In the genomic region with DNA sequence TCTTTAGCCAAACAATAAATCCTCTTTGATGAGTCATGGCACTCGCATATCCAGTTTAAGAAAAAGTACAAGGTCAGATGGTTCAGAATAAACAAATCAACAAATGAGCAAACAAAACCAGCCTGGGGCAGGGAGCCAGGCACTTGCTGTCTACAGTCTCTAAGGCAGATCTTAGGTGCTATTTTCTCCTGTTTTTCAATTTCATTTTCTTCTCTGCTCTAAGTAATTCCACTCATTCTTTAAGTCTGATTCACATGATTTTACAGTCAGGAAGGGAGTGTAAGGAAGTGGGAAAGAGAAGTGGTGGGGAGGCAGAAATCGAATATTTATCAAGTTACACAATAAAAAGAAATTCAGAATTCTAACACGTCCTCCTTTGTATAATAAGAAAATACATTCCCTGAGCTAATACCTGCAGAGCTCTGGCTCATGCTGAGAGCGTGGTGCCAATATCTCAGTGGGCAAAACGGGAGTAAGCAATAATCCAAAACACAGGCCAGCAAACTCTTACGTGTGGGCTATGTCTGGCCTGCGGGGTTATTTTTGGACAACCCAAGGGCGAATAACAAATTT, we compare ENCODE assay signal across 12 cellular contexts.
A peak's percentile ranks its signal among the peaks of the same experiment; 100 is the strongest.
DNase-seq lines count a peak whose midpoint lies in the region; ATAC-seq and TF ChIP-seq lines count a peak whose summit lies in the region.
"Had no signal": no experiment of that assay in that cellular context is flagged by ENCODE, and none has a peak within 500 bp of the region (broad histone marks: within the 10 kb centered on the region; RNA-seq: fewer than 3 reads in every experiment).

No MANE protein-coding gene starts in this region.

- H4K20me1 ChIP-seq in Loucy (ENCODE audit: insufficient read depth, low read length, poor library complexity, severe bottlenecking), result no peaks in the 10 kb centered on the region

- no peak for TF ChIP-seq CTCF in AG10803 (conservative IDR thresholded peaks at IDR 0.05; ENCODE audit: low read length)
- no peak for TF ChIP-seq CTCF in Loucy (conservative IDR thresholded peaks at IDR 0.05; ENCODE audit: low read length)
- TF ChIP-seq CTCF in breast epithelium (IDR thresholded peaks at IDR 0.05), result no peak
- no peak for TF ChIP-seq CTCF in right lobe of liver (IDR thresholded peaks at IDR 0.05)

- H3K9me2 ChIP-seq in Loucy (replicated peaks; ENCODE audit: low read depth, low read length), result no peaks in the 10 kb centered on the region

- H3K4me1 ChIP-seq in Loucy (ENCODE audit: insufficient read depth, low read length, poor library complexity, severe bottlenecking) (peaks cover 21% of the 10 kb centered on the region), breast epithelium (peaks cover 0 to 8% of the 10 kb centered on the region in 2 donors), right lobe of liver (peaks cover 0 to 12% (median 0%) of the 10 kb centered on the region in 4 donors)

- 55% methylated on average over 8 of the region's 8 CpGs for WGBS in right lobe of liver (ENCODE audit: insufficient coverage, low coverage, low lambda C conversion rate, missing lambda C conversion rate)

- no peaks in the 10 kb centered on the region for H3F3A ChIP-seq in Loucy (ENCODE audit: low read depth)

- H3K27me3 ChIP-seq in Loucy (ENCODE audit: insufficient read depth, low read length, poor library complexity, severe bottlenecking) (no peaks in the 10 kb centered on the region), breast epithelium (no peaks in the 10 kb centered on the region), right lobe of liver (no peaks in the 10 kb centered on the region)

- no peak overlapping the region for H3K9ac ChIP-seq in Loucy (ENCODE audit: low read depth, low read length, poor library complexity, severe bottlenecking)

- DNase-seq in AG10803 (ENCODE audit: low read depth) (peak; percentile 66), breast epithelium (ENCODE audit: low spot score in 2 of 2) (peak; percentile 39 to 78), right lobe of liver (no peak), amygdala (lab: John Stamatoyannopoulos, UW) (no peak)
- no peak for DNase-seq in stimulated activated CD4-positive, alpha-beta T cell treated with anti-CD3 and anti-CD28 coated beads, Interleukin-15, amount 100 ng/mL, for 24 hours
- no peak for DNase-seq in stimulated activated CD4-positive, alpha-beta T cell treated with anti-CD3 and anti-CD28 coated beads, Interleukin-2, amount 100 ng/mL, for 48 hours
- DNase-seq in activated T-cell treated with anti-CD3 and anti-CD28 coated beads, Interleukin-2, amount 50 U/mL, for 1 hour, result no peak
- DNase-seq: CD4-positive, CD25-positive, alpha-beta regulatory T cell; effector CD4-positive, alpha-beta T cell; NCI-H1092; stimulated activated CD4-positive, alpha-beta T cell treated with anti-CD3 and anti-CD28 coated beads, Interleukin-4, amount 100 ng/mL, for 4 hours had no signal

- H2AFZ ChIP-seq in Loucy (ENCODE audit: low read length), result no peak overlapping the region

- H3K4me3 ChIP-seq in AG10803 (ENCODE audit: low read length) (no peak overlapping the region), Loucy (ENCODE audit: low read length, poor library complexity, severe bottlenecking) (no peak overlapping the region), breast epithelium (peak overlapping the region in 1 of 3 donors; percentile 4), right lobe of liver (no peak overlapping the region)

- H3K4me2 ChIP-seq in Loucy (ENCODE audit: low read depth, low read length, poor library complexity, severe bottlenecking), result peak overlapping the region; percentile 38

- TF ChIP-seq POLR2A in breast epithelium (IDR thresholded peaks at IDR 0.05) (no peak), right lobe of liver (IDR thresholded peaks at IDR 0.05) (no peak)

- intact Hi-C loops in breast epithelium (cut with DNase I; ENCODE audit: low total_unique reads), result no loop called here
- intact Hi-C loops in right lobe of liver (cut with DNase I), result no loop called here

- H3K36me3 ChIP-seq in Loucy (ENCODE audit: insufficient read depth, low read length) (no peaks in the 10 kb centered on the region), breast epithelium (no peaks in the 10 kb centered on the region), right lobe of liver (peaks cover 0 to 3% (median 0%) of the 10 kb centered on the region in 4 donors)

- ATAC-seq in right lobe of liver, result peak; percentile 37 to 67 (median 52)

- H3K79me2 ChIP-seq in Loucy (ENCODE audit: insufficient read depth, low read length), result no peaks in the 10 kb centered on the region

- H3K9me3 ChIP-seq in Loucy (ENCODE audit: insufficient read depth, low read depth, low read length), result no peaks in the 10 kb centered on the region
- no peaks in the 10 kb centered on the region for H3K9me3 ChIP-seq in breast epithelium
- no peaks in the 10 kb centered on the region for H3K9me3 ChIP-seq in right lobe of liver

- H3K27ac ChIP-seq in breast epithelium, result peak overlapping the region; percentile 33
- H3K27ac ChIP-seq in right lobe of liver, result no peak overlapping the region

Comparison
In these comparisons a context has a peak if more than half of its experiments do, and no peak if none do; other contexts are left out.
1. DNase-seq: peak in AG10803 (single experiment) and breast epithelium (2 of 2); none in right lobe of liver (0 of 3), amygdala (0 of 56), stimulated activated CD4-positive, alpha-beta T cell treated with anti-CD3 and anti-CD28 coated beads, Interleukin-15, amount 100 ng/mL, for 24 hours (single experiment), stimulated activated CD4-positive, alpha-beta T cell treated with anti-CD3 and anti-CD28 coated beads, Interleukin-2, amount 100 ng/mL, for 48 hours (0 of 2) and activated T-cell treated with anti-CD3 and anti-CD28 coated beads, Interleukin-2, amount 50 U/mL, for 1 hour (single experiment).
2. H3K27ac ChIP-seq: peak in breast epithelium (2 of 2); none in right lobe of liver (0 of 3).